29 cellular contexts compared by ENCODE assay signal in genomic region chr16:47260496-47260895, GRCh38.
"Had no signal": no experiment of that assay in that cellular context is flagged by ENCODE, and none has a peak within 500 bp of the region (broad histone marks: within the 10 kb centered on the region; RNA-seq: fewer than 3 reads in every experiment).

No MANE protein-coding gene starts in this region.

- H3K4me1 Mint-ChIP-seq: natural killer cell; nephron; stimulated activated effector memory CD8-positive, alpha-beta T cell treated with anti-CD3 and anti-CD28 coated beads, Interleukin-12 subunit alpha, Interleukin-12 subunit beta, amount 100 ng/mL, for 72 hours; stimulated activated naive B cell treated with anti-CD40 and anti-IgM and Interleukin-4, amounts not matched to agents 10 μg/mL and 1 μg/mL and 100 μg/mL, for 72 hours had no signal

- H3K9me3 Mint-ChIP-seq: natural killer cell; nephron; stimulated activated effector memory CD8-positive, alpha-beta T cell treated with anti-CD3 and anti-CD28 coated beads, Interleukin-12 subunit alpha, Interleukin-12 subunit beta, amount 100 ng/mL, for 72 hours; stimulated activated naive B cell treated with anti-CD40 and anti-IgM and Interleukin-4, amounts not matched to agents 10 μg/mL and 1 μg/mL and 100 μg/mL, for 72 hours; stimulated activated naive CD8-positive, alpha-beta T cell treated with anti-CD3 and anti-CD28 coated beads, Interleukin-15, Interleukin-2, amounts not matched to agents 100 ng/mL and 50 ng/mL, for 24 hours had no signal

- DNase-seq: natural killer cell; nucleus accumbens; ovary; posterior cingulate gyrus; psoas muscle; right cardiac atrium; right lobe of liver; sigmoid colon; small intestine; stimulated activated CD4-positive, alpha-beta T cell treated with anti-CD3 and anti-CD28 coated beads, Interleukin-15, amount 100 ng/mL, for 24 hours; stimulated activated CD4-positive, alpha-beta T cell treated with anti-CD3 and anti-CD28 coated beads, Interleukin-2, amount 100 ng/mL, for 24 hours; stimulated activated CD4-positive, alpha-beta T cell treated with anti-CD3 and anti-CD28 coated beads, Interleukin-2, amount 100 ng/mL, for 48 hours; stimulated activated CD4-positive, alpha-beta T cell treated with anti-CD3 and anti-CD28 coated beads, Interleukin-4, amount 100 ng/mL, for 24 hours; stimulated activated naive B cell treated with anti-CD40 and anti-IgM and Interleukin-4, amounts not matched to agents 10 μg/mL and 1 μg/mL and 100 μg/mL, for 72 hours; stimulated activated naive CD4-positive, alpha-beta T cell treated with Interleukin-2 at 50 U/mL for 16 hours; stomach; thyroid gland; trophoblast cell had no signal

- H3K4me3 Mint-ChIP-seq: natural killer cell; nephron; neural crest cell; stimulated activated effector memory CD8-positive, alpha-beta T cell treated with anti-CD3 and anti-CD28 coated beads, Interleukin-12 subunit alpha, Interleukin-12 subunit beta, amount 100 ng/mL, for 72 hours; stimulated activated naive B cell treated with anti-CD40 and anti-IgM and Interleukin-4, amounts not matched to agents 10 μg/mL and 1 μg/mL and 100 μg/mL, for 72 hours; stimulated activated naive CD8-positive, alpha-beta T cell treated with anti-CD3 and anti-CD28 coated beads, Interleukin-15, Interleukin-2, amounts not matched to agents 100 ng/mL and 50 ng/mL, for 24 hours had no signal

- H3K27ac ChIP-seq: neutrophil, ovary, parathyroid adenoma, psoas muscle, right lobe of liver, stomach, thoracic aorta, thyroid gland, tibial nerve, upper lobe of left lung, vagina had no signal

- H3K4me3 ChIP-seq: ovary, psoas muscle, right lobe of liver, sigmoid colon, stomach, thoracic aorta, thyroid gland, tibial nerve, upper lobe of left lung, vagina had no signal

- H3K27me3 ChIP-seq: neutrophil, ovary, right lobe of liver, sigmoid colon, stomach, thyroid gland, tibial nerve, upper lobe of left lung, vagina had no signal

- H3K79me2 ChIP-seq: parathyroid adenoma had no signal

- H3K9me3 ChIP-seq: neutrophil, ovary, psoas muscle, right lobe of liver, sigmoid colon, stomach, thoracic aorta, thyroid gland, tibial nerve, upper lobe of left lung, vagina had no signal

- H3K9ac ChIP-seq: parathyroid adenoma had no signal

- H3K27me3 Mint-ChIP-seq: progenitor cell of endocrine pancreas; stimulated activated naive B cell treated with anti-CD40 and anti-IgM and Interleukin-4, amounts not matched to agents 10 μg/mL and 1 μg/mL and 100 μg/mL, for 72 hours; stimulated activated naive CD8-positive, alpha-beta T cell treated with anti-CD3 and anti-CD28 coated beads, Interleukin-15, Interleukin-2, amounts not matched to agents 100 ng/mL and 50 ng/mL, for 24 hours had no signal

- H3K4me1 ChIP-seq: parathyroid adenoma, right lobe of liver, stomach, tibial nerve, upper lobe of left lung, vagina had no signal

- H2AFZ ChIP-seq: parathyroid adenoma had no signal

- H3K36me3 ChIP-seq: ovary, right lobe of liver, thyroid gland had no signal

- H3K27ac Mint-ChIP-seq: natural killer cell; nephron; progenitor cell of endocrine pancreas; stimulated activated effector memory CD8-positive, alpha-beta T cell treated with anti-CD3 and anti-CD28 coated beads, Interleukin-12 subunit alpha, Interleukin-12 subunit beta, amount 100 ng/mL, for 72 hours; stimulated activated naive B cell treated with anti-CD40 and anti-IgM and Interleukin-4, amounts not matched to agents 10 μg/mL and 1 μg/mL and 100 μg/mL, for 72 hours; stimulated activated naive CD8-positive, alpha-beta T cell treated with anti-CD3 and anti-CD28 coated beads, Interleukin-15, Interleukin-2, amounts not matched to agents 100 ng/mL and 50 ng/mL, for 24 hours had no signal
